In the genomic region with DNA sequence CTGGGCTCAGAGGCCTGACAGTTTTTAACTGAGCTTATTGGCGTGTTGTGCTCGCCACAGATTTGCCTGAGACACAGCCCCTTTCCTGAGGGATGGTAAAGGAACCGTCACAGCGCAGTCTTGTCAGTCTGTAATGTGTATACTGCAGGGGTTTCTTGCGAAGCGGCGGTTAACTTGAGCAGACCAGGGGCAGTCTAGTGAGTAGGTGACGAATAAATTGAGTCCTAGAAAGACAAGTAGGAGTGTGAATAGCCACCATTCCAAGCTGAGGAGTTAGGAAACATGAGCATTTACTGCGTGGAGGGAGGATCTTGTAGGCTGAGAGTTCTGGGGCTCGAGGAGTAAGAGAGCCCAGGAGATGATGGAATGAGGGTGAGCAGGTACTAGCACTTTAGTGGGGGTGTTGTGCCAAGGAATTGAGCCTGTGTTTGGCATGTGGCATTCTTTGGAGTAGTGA, we compare ENCODE assay signal across 8 cellular contexts. TPM values are rescaled to one million over a fixed set of nuclear protein-coding genes. Genes with fewer than 3 reads are reported as not detected.
DNase-seq lines count a peak whose midpoint lies in the region; TF ChIP-seq lines count a peak whose summit lies in the region.

No MANE protein-coding gene starts in this region.

- intact Hi-C loops in esophagus muscularis mucosa (cut with DNase I), result loop anchor here (5.0 kb wide), 2 partner anchors 58 to 193 kb away; no protein-coding TSS in a partner anchor

- peaks cover 34% of the 10 kb centered on the region for H3K79me2 ChIP-seq in parathyroid adenoma

- DNase-seq in SK-N-MC (ENCODE audit: low read depth, low spot score), result no peak
- no peak for DNase-seq in esophagus muscularis mucosa (ENCODE audit: extremely low spot score)
- no peak for DNase-seq in SW480 (ENCODE audit: low spot score)
- DNase-seq in NCI-H345 (lab: John Stamatoyannopoulos, UW), result no peak
- DNase-seq in DMS53 (lab: John Stamatoyannopoulos, UW), result no peak
- no peak for DNase-seq in NCI-H446 treated with DMSO at 0.1 percent for 48 hours (lab: John Stamatoyannopoulos, UW)

- TF ChIP-seq CTCF in esophagus muscularis mucosa (IDR thresholded peaks at IDR 0.05) (no peak), parathyroid adenoma (IDR thresholded peaks at IDR 0.05) (no peak)

- H3K4me1 ChIP-seq in ES-I3 (ENCODE audit: insufficient read depth, low read length), result peaks cover 32% of the 10 kb centered on the region
- H3K4me1 ChIP-seq in esophagus muscularis mucosa, result peaks cover 42 to 65% (median 57%) of the 10 kb centered on the region in 4 donors
- no peaks in the 10 kb centered on the region for H3K4me1 ChIP-seq in parathyroid adenoma

- H2AFZ ChIP-seq in parathyroid adenoma, result no peak overlapping the region

- WGBS in esophagus muscularis mucosa, result 22% methylated on average over 10 of the region's 10 CpGs

- H3K27ac ChIP-seq in SK-N-MC (peak overlapping the region; percentile 61), esophagus muscularis mucosa (replicated peaks in 1 of 4) (peak overlapping the region; percentile 95 to 99 (median 96)), parathyroid adenoma (peak overlapping the region; percentile 57)

- TF ChIP-seq POLR2A in esophagus muscularis mucosa (IDR thresholded peaks at IDR 0.05; ENCODE audit: low read depth), result no peak

- H3K4me2 ChIP-seq in parathyroid adenoma (ENCODE audit: low read length), result peak overlapping the region; percentile 2

- no peak for TF ChIP-seq EP300 in esophagus muscularis mucosa (IDR thresholded peaks at IDR 0.05)

- H3K9ac ChIP-seq in ES-I3 (ENCODE audit: low read depth, low read length) (peak overlapping the region; percentile 45; the same call in 1 of the 2 replicates), SK-N-MC (ENCODE audit: insufficient read length) (peak overlapping the region; percentile 72), parathyroid adenoma (no peak overlapping the region)

- H3K36me3 ChIP-seq in ES-I3 (ENCODE audit: insufficient read depth, low read length) (no peaks in the 10 kb centered on the region), SK-N-MC (ENCODE audit: insufficient read depth, low read length) (peaks cover 3% of the 10 kb centered on the region; the same call in 1 of the 2 replicates), esophagus muscularis mucosa (peaks cover 0 to 4% (median under 1%) of the 10 kb centered on the region in 4 donors), parathyroid adenoma (ENCODE audit: control insufficient read depth, insufficient read depth, low read length) (no peaks in the 10 kb centered on the region)

- H3K27me3 ChIP-seq in esophagus muscularis mucosa (no peaks in the 10 kb centered on the region), parathyroid adenoma (ENCODE audit: control insufficient read depth, insufficient read depth, low read length) (no peaks in the 10 kb centered on the region)

- H3K9me3 ChIP-seq in ES-I3 (ENCODE audit: control insufficient read depth, insufficient read depth, low read length), result no peaks in the 10 kb centered on the region
- H3K9me3 ChIP-seq in SK-N-MC (ENCODE audit: low read depth, low read length), result no peaks in the 10 kb centered on the region
- no peaks in the 10 kb centered on the region for H3K9me3 ChIP-seq in esophagus muscularis mucosa
- H3K9me3 ChIP-seq in parathyroid adenoma (ENCODE audit: control insufficient read depth, low read length), result no peaks in the 10 kb centered on the region

- H3K4me3 ChIP-seq in SK-N-MC (peak overlapping the region; percentile 87), esophagus muscularis mucosa (peak overlapping the region; percentile 73 to 98 (median 86)), parathyroid adenoma (ENCODE audit: low read depth, low read length) (peak overlapping the region; percentile 13)

RNA-seq across cellular contexts. Expression of a gene that starts 1.4 kb away (rescaled TPM):
- total RNA-seq in esophagus muscularis mucosa, result 10 to 100 TPM; 34.0 to 54.1 (median 38.9) TPM

RNA-seq across cellular contexts. Expression of a gene that starts 13.2 kb away (rescaled TPM):
- total RNA-seq in esophagus muscularis mucosa, result 10 to 100 TPM; 19.9 to 35.5 (median 27.3) TPM

Comparison
In these comparisons a context has a peak if more than half of its experiments do, and no peak if none do; other contexts are left out.
1. H3K4me3 ChIP-seq: peak in every context shown above with its lines; median percentile 87 in SK-N-MC; 86 in esophagus muscularis mucosa; 13 in parathyroid adenoma.